ENCODE assay signal across 14 cellular contexts in the genomic region with DNA sequence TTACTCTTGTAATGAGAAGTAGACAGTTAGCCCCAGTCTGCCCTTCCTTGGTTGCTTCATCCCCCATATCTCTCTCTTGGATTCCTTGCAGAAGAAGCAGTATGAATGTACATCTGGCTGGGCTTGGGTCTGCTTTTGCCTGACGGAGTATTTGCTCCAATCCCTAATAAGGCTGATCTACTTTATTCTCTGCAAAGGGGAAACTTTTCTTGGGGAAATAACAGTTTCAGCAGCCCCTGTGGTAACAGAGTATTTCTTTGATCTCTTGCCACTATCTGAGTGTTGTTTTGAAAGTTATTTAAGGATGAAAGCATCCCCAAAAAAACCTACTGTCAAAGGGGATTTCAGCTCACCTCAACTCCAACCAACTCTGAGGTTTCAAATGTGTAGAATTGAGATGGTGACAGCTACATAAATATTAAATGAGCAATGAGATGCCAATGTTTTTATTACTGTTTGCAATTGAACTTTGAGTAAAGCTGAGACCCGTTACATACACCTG.
"Had no signal": no experiment of that assay in that cellular context is flagged by ENCODE, and none has a peak within 500 bp of the region (broad histone marks: within the 10 kb centered on the region; RNA-seq: fewer than 3 reads in every experiment).

No MANE protein-coding gene starts in this region.

- H3K27ac Mint-ChIP-seq: activated CD4-positive, alpha-beta T cell treated with anti-CD3 and anti-CD28 coated beads, Interleukin-2, amount 10 ng/mL, durations not matched to agents 7 days and 5 days; activated naive CD8-positive, alpha-beta T cell; activated T-helper 1 cell treated with anti-CD3 and anti-CD28 coated beads, Interleukin-12 subunit alpha, Interleukin-12 subunit beta, Interleukin-2, Interleukin-4 antibody, amounts not matched to agents 30 ng/mL and 10 ng/mL and 1 ng/mL, durations not matched to agents 14 hours and 24 hours and 36 hours; mesothelial cell of epicardium; T-cell had no signal

- H3K9me3 Mint-ChIP-seq: activated CD4-positive, alpha-beta T cell treated with anti-CD3 and anti-CD28 coated beads, Interleukin-2, amount 10 ng/mL, durations not matched to agents 7 days and 5 days; activated T-helper 1 cell treated with anti-CD3 and anti-CD28 coated beads, Interleukin-12 subunit alpha, Interleukin-12 subunit beta, Interleukin-2, Interleukin-4 antibody, amounts not matched to agents 30 ng/mL and 10 ng/mL and 1 ng/mL, durations not matched to agents 14 hours and 24 hours and 36 hours; mesothelial cell of epicardium; T-cell had no signal

- H3K4me1 Mint-ChIP-seq: mesothelial cell of epicardium had no signal

- H3K36me3 Mint-ChIP-seq: activated naive CD8-positive, alpha-beta T cell; mesothelial cell of epicardium; T-cell had no signal

- ATAC-seq: esophagus mucosa, left cardiac atrium, lower lobe of right lung had no signal

- DNase-seq: activated CD4-positive, alpha-beta T cell treated with anti-CD3 and anti-CD28 coated beads, Interleukin-2, amount 10 ng/mL, durations not matched to agents 7 days and 5 days; aorta; foreskin fibroblast; head of caudate nucleus; left cardiac atrium; lower lobe of right lung; stimulated activated CD4-positive, alpha-beta T cell treated with anti-CD3 and anti-CD28 coated beads, Interleukin-15, amount 100 ng/mL, for 24 hours; stimulated activated CD4-positive, alpha-beta T cell treated with anti-CD3 and anti-CD28 coated beads, Interleukin-4, amount 100 ng/mL, for 24 hours; T-cell; thyroid gland had no signal

- H3K4me3 Mint-ChIP-seq: activated CD4-positive, alpha-beta T cell treated with anti-CD3 and anti-CD28 coated beads, Interleukin-2, amount 10 ng/mL, durations not matched to agents 7 days and 5 days; activated naive CD8-positive, alpha-beta T cell; activated T-helper 1 cell treated with anti-CD3 and anti-CD28 coated beads, Interleukin-12 subunit alpha, Interleukin-12 subunit beta, Interleukin-2, Interleukin-4 antibody, amounts not matched to agents 30 ng/mL and 10 ng/mL and 1 ng/mL, durations not matched to agents 14 hours and 24 hours and 36 hours; mesothelial cell of epicardium; T-cell had no signal
